1 cellular context compared by ENCODE assay signal in the genomic region with DNA sequence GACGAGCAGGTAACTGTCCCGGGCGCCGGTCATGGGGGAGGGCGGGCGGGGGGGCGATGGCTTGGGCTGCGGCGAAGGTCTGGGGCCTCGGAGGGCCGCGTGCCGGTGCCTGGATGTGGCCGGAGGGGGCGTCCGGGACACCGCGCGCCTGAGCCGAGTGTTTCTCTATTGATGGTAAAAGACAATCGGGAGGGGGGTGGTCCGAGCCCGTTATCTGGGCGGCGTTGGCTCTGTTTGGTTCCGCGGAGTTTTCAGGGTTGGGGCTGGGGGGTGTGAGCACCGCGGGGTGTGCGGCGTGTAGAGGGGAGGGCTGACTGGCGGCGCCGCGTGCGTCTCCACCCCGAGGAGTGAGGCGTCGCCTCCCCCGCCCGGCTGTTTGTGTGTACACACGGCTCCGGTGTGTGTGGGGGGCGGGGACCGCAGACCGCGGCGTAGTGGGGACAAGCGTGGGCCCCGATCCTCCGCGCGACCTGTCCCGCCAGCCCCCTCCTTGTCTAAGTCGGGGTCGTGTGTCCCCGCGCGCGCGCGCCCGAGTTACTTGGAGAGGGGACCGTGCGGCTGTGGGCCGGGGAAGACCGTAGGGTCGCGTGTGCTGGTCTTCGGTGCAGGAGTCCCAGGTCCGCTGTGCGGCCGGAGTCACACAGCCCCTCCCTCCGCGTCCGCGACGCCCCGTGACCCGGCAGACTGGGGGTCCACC.
TF ChIP-seq lines count a peak whose summit lies in the region.

No MANE protein-coding gene starts in this region.

TF ChIP-seq in K562, 482 proteins besides CTCF, POLR2A, EP300 and RAD21 (continued from another document and continues in another):
- TF ChIP-seq U2AF1 (optimal IDR thresholded peaks at IDR 0.05; ENCODE audit: low read depth, low read length) (peak; percentile 5), SRSF3 (IDR thresholded peaks at IDR 0.05; ENCODE audit: insufficient read depth, low read length) (no peak), SAFB (IDR thresholded peaks at IDR 0.05; ENCODE audit: borderline replicate concordance, low read depth, low read length) (peak; percentile 91), ZNF696 (CRISPR knock-in tag; conservative IDR thresholded peaks at IDR 0.05) (no peak), MAFK (IDR thresholded peaks at IDR 0.05; ENCODE audit: low read length) (no peak), FOXJ2 (tag; IDR thresholded peaks at IDR 0.05) (no peak), EGR1 (conservative IDR thresholded peaks at IDR 0.05) (peak; percentile 57), ZNF354B (CRISPR knock-in tag; IDR thresholded peaks at IDR 0.05) (no peak), BHLHE40 (IDR thresholded peaks at IDR 0.05; ENCODE audit: low read length) (peak; percentile 69), CREM (IDR thresholded peaks at IDR 0.05; ENCODE audit: low read depth) (peak; percentile 12; the same call in 1 of the 2 replicates), JUN (IDR thresholded peaks at IDR 0.05; ENCODE audit: borderline replicate concordance, low read depth, low read length) (no peak), JUN (CRISPR knock-in tag; IDR thresholded peaks at IDR 0.05; ENCODE audit: borderline replicate concordance) (no peak), XRCC3 (IDR thresholded peaks at IDR 0.05) (no peak), ZEB2 (IDR thresholded peaks at IDR 0.05) (no peak), NUFIP1 (IDR thresholded peaks at IDR 0.05; ENCODE audit: partially characterized antibody) (no peak), FOXK2 (conservative IDR thresholded peaks at IDR 0.05 in 1 of 2, IDR thresholded peaks at IDR 0.05 in 1 of 2; ENCODE audit: low read depth in 2 of 2) (peak; percentile 64 to 66; a peak in 3 of 4 replicates), MTA3 (IDR thresholded peaks at IDR 0.05; ENCODE audit: borderline replicate concordance) (no peak), ERF (CRISPR knock-in tag; IDR thresholded peaks at IDR 0.05) (no peak), NRF1 (conservative IDR thresholded peaks at IDR 0.05 in 1 of 2, IDR thresholded peaks at IDR 0.05 in 1 of 2) (0 out of 4 replicates have a peak, but pooled peaks of 1 of the 2 experiments have one; percentile 22), ZNF224 (CRISPR knock-in tag; IDR thresholded peaks at IDR 0.05) (no peak), CXXC5 (CRISPR knock-in tag; IDR thresholded peaks at IDR 0.05) (peak; percentile 59), ZNF140 (CRISPR knock-in tag; IDR thresholded peaks at IDR 0.05) (no peak), RCOR1 (IDR thresholded peaks at IDR 0.05; ENCODE audit: borderline replicate concordance in 1 of 2, low read depth in 2 of 2, low read length in 2 of 2) (no peak)
- TF ChIP-seq, protein P1, sequence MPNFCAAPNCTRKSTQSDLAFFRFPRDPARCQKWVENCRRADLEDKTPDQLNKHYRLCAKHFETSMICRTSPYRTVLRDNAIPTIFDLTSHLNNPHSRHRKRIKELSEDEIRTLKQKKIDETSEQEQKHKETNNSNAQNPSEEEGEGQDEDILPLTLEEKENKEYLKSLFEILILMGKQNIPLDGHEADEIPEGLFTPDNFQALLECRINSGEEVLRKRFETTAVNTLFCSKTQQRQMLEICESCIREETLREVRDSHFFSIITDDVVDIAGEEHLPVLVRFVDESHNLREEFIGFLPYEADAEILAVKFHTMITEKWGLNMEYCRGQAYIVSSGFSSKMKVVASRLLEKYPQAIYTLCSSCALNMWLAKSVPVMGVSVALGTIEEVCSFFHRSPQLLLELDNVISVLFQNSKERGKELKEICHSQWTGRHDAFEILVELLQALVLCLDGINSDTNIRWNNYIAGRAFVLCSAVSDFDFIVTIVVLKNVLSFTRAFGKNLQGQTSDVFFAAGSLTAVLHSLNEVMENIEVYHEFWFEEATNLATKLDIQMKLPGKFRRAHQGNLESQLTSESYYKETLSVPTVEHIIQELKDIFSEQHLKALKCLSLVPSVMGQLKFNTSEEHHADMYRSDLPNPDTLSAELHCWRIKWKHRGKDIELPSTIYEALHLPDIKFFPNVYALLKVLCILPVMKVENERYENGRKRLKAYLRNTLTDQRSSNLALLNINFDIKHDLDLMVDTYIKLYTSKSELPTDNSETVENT (CRISPR knock-in tag; IDR thresholded peaks at IDR 0.05): no peak
- TF ChIP-seq, protein P2, sequence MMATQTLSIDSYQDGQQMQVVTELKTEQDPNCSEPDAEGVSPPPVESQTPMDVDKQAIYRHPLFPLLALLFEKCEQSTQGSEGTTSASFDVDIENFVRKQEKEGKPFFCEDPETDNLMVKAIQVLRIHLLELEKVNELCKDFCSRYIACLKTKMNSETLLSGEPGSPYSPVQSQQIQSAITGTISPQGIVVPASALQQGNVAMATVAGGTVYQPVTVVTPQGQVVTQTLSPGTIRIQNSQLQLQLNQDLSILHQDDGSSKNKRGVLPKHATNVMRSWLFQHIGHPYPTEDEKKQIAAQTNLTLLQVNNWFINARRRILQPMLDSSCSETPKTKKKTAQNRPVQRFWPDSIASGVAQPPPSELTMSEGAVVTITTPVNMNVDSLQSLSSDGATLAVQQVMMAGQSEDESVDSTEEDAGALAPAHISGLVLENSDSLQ (IDR thresholded peaks at IDR 0.05): no peak
- TF ChIP-seq, protein P3, sequence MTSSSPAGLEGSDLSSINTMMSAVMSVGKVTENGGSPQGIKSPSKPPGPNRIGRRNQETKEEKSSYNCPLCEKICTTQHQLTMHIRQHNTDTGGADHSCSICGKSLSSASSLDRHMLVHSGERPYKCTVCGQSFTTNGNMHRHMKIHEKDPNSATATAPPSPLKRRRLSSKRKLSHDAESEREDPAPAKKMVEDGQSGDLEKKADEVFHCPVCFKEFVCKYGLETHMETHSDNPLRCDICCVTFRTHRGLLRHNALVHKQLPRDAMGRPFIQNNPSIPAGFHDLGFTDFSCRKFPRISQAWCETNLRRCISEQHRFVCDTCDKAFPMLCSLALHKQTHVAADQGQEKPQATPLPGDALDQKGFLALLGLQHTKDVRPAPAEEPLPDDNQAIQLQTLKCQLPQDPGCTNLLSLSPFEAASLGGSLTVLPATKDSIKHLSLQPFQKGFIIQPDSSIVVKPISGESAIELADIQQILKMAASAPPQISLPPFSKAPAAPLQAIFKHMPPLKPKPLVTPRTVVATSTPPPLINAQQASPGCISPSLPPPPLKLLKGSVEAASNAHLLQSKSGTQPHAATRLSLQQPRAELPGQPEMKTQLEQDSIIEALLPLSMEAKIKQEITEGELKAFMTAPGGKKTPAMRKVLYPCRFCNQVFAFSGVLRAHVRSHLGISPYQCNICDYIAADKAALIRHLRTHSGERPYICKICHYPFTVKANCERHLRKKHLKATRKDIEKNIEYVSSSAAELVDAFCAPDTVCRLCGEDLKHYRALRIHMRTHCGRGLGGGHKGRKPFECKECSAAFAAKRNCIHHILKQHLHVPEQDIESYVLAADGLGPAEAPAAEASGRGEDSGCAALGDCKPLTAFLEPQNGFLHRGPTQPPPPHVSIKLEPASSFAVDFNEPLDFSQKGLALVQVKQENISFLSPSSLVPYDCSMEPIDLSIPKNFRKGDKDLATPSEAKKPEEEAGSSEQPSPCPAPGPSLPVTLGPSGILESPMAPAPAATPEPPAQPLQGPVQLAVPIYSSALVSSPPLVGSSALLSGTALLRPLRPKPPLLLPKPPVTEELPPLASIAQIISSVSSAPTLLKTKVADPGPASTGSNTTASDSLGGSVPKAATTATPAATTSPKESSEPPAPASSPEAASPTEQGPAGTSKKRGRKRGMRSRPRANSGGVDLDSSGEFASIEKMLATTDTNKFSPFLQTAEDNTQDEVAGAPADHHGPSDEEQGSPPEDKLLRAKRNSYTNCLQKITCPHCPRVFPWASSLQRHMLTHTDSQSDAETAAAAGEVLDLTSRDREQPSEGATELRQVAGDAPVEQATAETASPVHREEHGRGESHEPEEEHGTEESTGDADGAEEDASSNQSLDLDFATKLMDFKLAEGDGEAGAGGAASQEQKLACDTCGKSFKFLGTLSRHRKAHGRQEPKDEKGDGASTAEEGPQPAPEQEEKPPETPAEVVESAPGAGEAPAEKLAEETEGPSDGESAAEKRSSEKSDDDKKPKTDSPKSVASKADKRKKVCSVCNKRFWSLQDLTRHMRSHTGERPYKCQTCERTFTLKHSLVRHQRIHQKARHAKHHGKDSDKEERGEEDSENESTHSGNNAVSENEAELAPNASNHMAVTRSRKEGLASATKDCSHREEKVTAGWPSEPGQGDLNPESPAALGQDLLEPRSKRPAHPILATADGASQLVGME (CRISPR knock-in tag; IDR thresholded peaks at IDR 0.05): no peak
- TF ChIP-seq, protein P4, sequence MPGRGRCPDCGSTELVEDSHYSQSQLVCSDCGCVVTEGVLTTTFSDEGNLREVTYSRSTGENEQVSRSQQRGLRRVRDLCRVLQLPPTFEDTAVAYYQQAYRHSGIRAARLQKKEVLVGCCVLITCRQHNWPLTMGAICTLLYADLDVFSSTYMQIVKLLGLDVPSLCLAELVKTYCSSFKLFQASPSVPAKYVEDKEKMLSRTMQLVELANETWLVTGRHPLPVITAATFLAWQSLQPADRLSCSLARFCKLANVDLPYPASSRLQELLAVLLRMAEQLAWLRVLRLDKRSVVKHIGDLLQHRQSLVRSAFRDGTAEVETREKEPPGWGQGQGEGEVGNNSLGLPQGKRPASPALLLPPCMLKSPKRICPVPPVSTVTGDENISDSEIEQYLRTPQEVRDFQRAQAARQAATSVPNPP (IDR thresholded peaks at IDR 0.05; ENCODE audit: borderline replicate concordance, insufficient read depth, insufficient read length): no peak
- TF ChIP-seq, protein P5, sequence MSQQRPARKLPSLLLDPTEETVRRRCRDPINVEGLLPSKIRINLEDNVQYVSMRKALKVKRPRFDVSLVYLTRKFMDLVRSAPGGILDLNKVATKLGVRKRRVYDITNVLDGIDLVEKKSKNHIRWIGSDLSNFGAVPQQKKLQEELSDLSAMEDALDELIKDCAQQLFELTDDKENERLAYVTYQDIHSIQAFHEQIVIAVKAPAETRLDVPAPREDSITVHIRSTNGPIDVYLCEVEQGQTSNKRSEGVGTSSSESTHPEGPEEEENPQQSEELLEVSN (IDR thresholded peaks at IDR 0.05; ENCODE audit: borderline replicate concordance in 1 of 2, extremely low read depth in 1 of 2, insufficient read depth in 1 of 2, insufficient read length in 1 of 2, low read depth in 1 of 2, low read length in 1 of 2, poor library complexity in 1 of 2, severe bottlenecking in 1 of 2): peak; percentile 40 to 83
- TF ChIP-seq, protein P6, sequence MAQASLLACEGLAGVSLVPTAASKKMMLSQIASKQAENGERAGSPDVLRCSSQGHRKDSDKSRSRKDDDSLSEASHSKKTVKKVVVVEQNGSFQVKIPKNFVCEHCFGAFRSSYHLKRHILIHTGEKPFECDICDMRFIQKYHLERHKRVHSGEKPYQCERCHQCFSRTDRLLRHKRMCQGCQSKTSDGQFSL (CRISPR knock-in tag; IDR thresholded peaks at IDR 0.05): peak; percentile 49; the same call in 1 of the 2 replicates
- TF ChIP-seq, protein P6 (tag; IDR thresholded peaks at IDR 0.05): no peak; a peak in 1 of 4 replicates
- TF ChIP-seq, protein P7, sequence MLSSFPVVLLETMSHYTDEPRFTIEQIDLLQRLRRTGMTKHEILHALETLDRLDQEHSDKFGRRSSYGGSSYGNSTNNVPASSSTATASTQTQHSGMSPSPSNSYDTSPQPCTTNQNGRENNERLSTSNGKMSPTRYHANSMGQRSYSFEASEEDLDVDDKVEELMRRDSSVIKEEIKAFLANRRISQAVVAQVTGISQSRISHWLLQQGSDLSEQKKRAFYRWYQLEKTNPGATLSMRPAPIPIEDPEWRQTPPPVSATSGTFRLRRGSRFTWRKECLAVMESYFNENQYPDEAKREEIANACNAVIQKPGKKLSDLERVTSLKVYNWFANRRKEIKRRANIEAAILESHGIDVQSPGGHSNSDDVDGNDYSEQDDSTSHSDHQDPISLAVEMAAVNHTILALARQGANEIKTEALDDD (IDR thresholded peaks at IDR 0.05): no peak
- TF ChIP-seq, protein P8, sequence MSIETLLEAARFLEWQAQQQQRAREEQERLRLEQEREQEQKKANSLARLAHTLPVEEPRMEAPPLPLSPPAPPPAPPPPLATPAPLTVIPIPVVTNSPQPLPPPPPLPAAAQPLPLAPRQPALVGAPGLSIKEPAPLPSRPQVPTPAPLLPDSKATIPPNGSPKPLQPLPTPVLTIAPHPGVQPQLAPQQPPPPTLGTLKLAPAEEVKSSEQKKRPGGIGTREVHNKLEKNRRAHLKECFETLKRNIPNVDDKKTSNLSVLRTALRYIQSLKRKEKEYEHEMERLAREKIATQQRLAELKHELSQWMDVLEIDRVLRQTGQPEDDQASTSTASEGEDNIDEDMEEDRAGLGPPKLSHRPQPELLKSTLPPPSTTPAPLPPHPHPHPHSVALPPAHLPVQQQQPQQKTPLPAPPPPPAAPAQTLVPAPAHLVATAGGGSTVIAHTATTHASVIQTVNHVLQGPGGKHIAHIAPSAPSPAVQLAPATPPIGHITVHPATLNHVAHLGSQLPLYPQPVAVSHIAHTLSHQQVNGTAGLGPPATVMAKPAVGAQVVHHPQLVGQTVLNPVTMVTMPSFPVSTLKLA (conservative IDR thresholded peaks at IDR 0.05): peak; percentile 79 to 84
- TF ChIP-seq, protein P9, sequence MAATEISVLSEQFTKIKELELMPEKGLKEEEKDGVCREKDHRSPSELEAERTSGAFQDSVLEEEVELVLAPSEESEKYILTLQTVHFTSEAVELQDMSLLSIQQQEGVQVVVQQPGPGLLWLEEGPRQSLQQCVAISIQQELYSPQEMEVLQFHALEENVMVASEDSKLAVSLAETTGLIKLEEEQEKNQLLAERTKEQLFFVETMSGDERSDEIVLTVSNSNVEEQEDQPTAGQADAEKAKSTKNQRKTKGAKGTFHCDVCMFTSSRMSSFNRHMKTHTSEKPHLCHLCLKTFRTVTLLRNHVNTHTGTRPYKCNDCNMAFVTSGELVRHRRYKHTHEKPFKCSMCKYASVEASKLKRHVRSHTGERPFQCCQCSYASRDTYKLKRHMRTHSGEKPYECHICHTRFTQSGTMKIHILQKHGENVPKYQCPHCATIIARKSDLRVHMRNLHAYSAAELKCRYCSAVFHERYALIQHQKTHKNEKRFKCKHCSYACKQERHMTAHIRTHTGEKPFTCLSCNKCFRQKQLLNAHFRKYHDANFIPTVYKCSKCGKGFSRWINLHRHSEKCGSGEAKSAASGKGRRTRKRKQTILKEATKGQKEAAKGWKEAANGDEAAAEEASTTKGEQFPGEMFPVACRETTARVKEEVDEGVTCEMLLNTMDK (IDR thresholded peaks at IDR 0.05; ENCODE audit: borderline replicate concordance, insufficient read depth, low read depth, low read length, poor library complexity, severe bottlenecking): peak; percentile 27
